24 cellular contexts compared by ENCODE assay signal in genomic region chr6:700490-700889, GRCh38. TPM values are rescaled to one million over a fixed set of nuclear protein-coding genes. Genes with fewer than 3 reads are reported as not detected.
DNase-seq lines count a peak whose midpoint lies in the region; ATAC-seq, FAIRE-seq and TF ChIP-seq lines count a peak whose summit lies in the region.
"Had no signal": no experiment of that assay in that cellular context is flagged by ENCODE, and none has a peak within 500 bp of the region (broad histone marks: within the 10 kb centered on the region; RNA-seq: fewer than 3 reads in every experiment).

No MANE protein-coding gene starts in this region.

- no peaks in the 10 kb centered on the region for H3K9me3 Mint-ChIP-seq in GM23338
- H3K9me3 Mint-ChIP-seq: CD4-positive, alpha-beta T cell; CD8-positive, alpha-beta T cell had no signal

- no peaks in the 10 kb centered on the region for H3K9me1 ChIP-seq in K562 (ENCODE audit: control insufficient read depth, insufficient read depth, low read length)

- FAIRE-seq in A549 (lab: Jason Lieb, UNC) (no peak), K562 (lab: Jason Lieb, UNC) (no peak), GM12891 (lab: Jason Lieb, UNC) (no peak), H54 (lab: Jason Lieb, UNC) (no peak)
- FAIRE-seq: A204.1, D721Med, G401.6, GM12892, GM18507 had no signal

- no peak overlapping the region for H3K27ac Mint-ChIP-seq in GM23338
- H3K27ac Mint-ChIP-seq: B cell; CD4-positive, alpha-beta T cell; CD8-positive, alpha-beta T cell had no signal

- H3K4me3 ChIP-seq in A549 (no peak overlapping the region), GM23338 (no peak overlapping the region), HUES48 (ENCODE audit: low read depth, low read length) (no peak overlapping the region), K562 (no peak overlapping the region)
- H3K4me3 ChIP-seq: BLaER1 treated with 17β-estradiol and CSF1 and Interleukin-3, amounts not matched to agents 10 nM and 100 nM had no signal

- TF ChIP-seq POLR2A in A549 (IDR thresholded peaks at IDR 0.05; ENCODE audit: low read length): no peak
- no peak for TF ChIP-seq POLR2A in K562 (conservative IDR thresholded peaks at IDR 0.05)
- no peak for TF ChIP-seq POLR2A in GM12891 (IDR thresholded peaks at IDR 0.05; ENCODE audit: low read depth, low read length)
- no peak for TF ChIP-seq POLR2A in H54 (IDR thresholded peaks at IDR 0.05; ENCODE audit: low read depth, low read length)

- H2AFZ ChIP-seq in GM23338 (no peak overlapping the region), K562 (ENCODE audit: low read depth, low read length) (no peak overlapping the region)

- H3K27me3 Mint-ChIP-seq in GM23338 (ENCODE audit: insufficient read depth, low read depth, poor library complexity): peaks cover 16% of the 10 kb centered on the region
- H3K27me3 Mint-ChIP-seq: CD4-positive, alpha-beta T cell had no signal

- no peaks in the 10 kb centered on the region for H3K36me3 ChIP-seq in GM23338 (ENCODE audit: insufficient read depth)
- peaks cover 12% of the 10 kb centered on the region; the same call in 1 of the 2 replicates for H3K36me3 ChIP-seq in HUES48 (ENCODE audit: control insufficient read depth, insufficient read depth, low read length)
- H3K36me3 ChIP-seq in K562 (ENCODE audit: control insufficient read depth, insufficient read depth, low read length): no peaks in the 10 kb centered on the region
- H3K36me3 ChIP-seq: BLaER1 treated with 17β-estradiol and CSF1 and Interleukin-3, amounts not matched to agents 10 nM and 100 nM had no signal

- 62% methylated on average over 3 of the region's 3 CpGs for WGBS in A549 (ENCODE audit: missing lambda C conversion rate)
- WGBS in K562 (ENCODE audit: insufficient coverage, low coverage, missing lambda C conversion rate): 27% methylated on average over 3 of the region's 3 CpGs

- H3K9me3 ChIP-seq in A549: no peaks in the 10 kb centered on the region
- no peaks in the 10 kb centered on the region for H3K9me3 ChIP-seq in HUES48 (ENCODE audit: control insufficient read depth, insufficient read depth, low read length)
- H3K9me3 ChIP-seq in K562 (replicated peaks; ENCODE audit: control insufficient read depth, insufficient read depth, low read depth, low read length): no peaks in the 10 kb centered on the region
- H3K9me3 ChIP-seq: BLaER1 treated with 17β-estradiol and CSF1 and Interleukin-3, amounts not matched to agents 10 nM and 100 nM; Caco-2 had no signal

- CTCF ChIA-PET in A549 (lab: Yijun Ruan, JAX) (interaction anchor here (7.1 kb wide), 1 partner anchor 21 kb away, joined by 33 read pairs; no protein-coding TSS in a partner anchor), K562 (lab: Yijun Ruan, JAX; ENCODE audit: low intra/inter-chr PET ratio) (no interaction called here)

- no peak for TF ChIP-seq CTCF in A549 (IDR thresholded peaks at IDR 0.05)
- no peak for TF ChIP-seq CTCF in GM23338 (conservative IDR thresholded peaks at IDR 0.05; ENCODE audit: low read depth in 2 of 2)
- no peak for TF ChIP-seq CTCF in K562 (IDR thresholded peaks at IDR 0.05 in 2 of 3, conservative IDR thresholded peaks at IDR 0.05 in 1 of 3; ENCODE audit: insufficient read depth in 2 of 3, low read depth in 1 of 3, low read length in 3 of 3)

- no peaks in the 10 kb centered on the region for H3K9me2 ChIP-seq in GM23338 (ENCODE audit: insufficient read depth)

- BruUV-seq in K562 (replicated peaks; lab: Mats Ljungman, UMichigan): no TSS peak

- H3K4me1 Mint-ChIP-seq in GM23338: peaks cover 53% of the 10 kb centered on the region
- H3K4me1 Mint-ChIP-seq: B cell had no signal

- 0 out of 3 replicates have a peak, but pooled peaks cover 4% of the 10 kb centered on the region for H3K4me1 ChIP-seq in A549
- peaks cover 61% of the 10 kb centered on the region for H3K4me1 ChIP-seq in GM23338 (ENCODE audit: insufficient read depth)
- H3K4me1 ChIP-seq in HUES48 (ENCODE audit: control insufficient read depth, insufficient read depth, low read length): peaks cover 46% of the 10 kb centered on the region
- H3K4me1 ChIP-seq in K562 (replicated peaks in 1 of 2; ENCODE audit: control insufficient read depth in 2 of 2, insufficient read depth in 2 of 2, low read length in 2 of 2): no peaks in the 10 kb centered on the region; a peak in 2 of 5 replicates
- H3K4me1 ChIP-seq: Caco-2 had no signal

- peaks cover 15% of the 10 kb centered on the region for H3F3A ChIP-seq in GM23338 (replicated peaks; ENCODE audit: low read depth)

- TF ChIP-seq EP300 in A549 (IDR thresholded peaks at IDR 0.05) (no peak), K562 (IDR thresholded peaks at IDR 0.05; ENCODE audit: low read length) (no peak)

- H4K20me1 ChIP-seq in GM23338 (replicated peaks; ENCODE audit: insufficient read depth) (no peaks in the 10 kb centered on the region), K562 (replicated peaks; ENCODE audit: control insufficient read depth, insufficient read depth, low read length) (no peaks in the 10 kb centered on the region)
- H4K20me1 ChIP-seq: BLaER1 treated with 17β-estradiol and CSF1 and Interleukin-3, amounts not matched to agents 10 nM and 100 nM had no signal

- H3K4me3 Mint-ChIP-seq in GM23338: no peak overlapping the region; the same call in 2 of the 3 replicates
- H3K4me3 Mint-ChIP-seq: B cell; CD4-positive, alpha-beta T cell; CD8-positive, alpha-beta T cell had no signal

- ATAC-seq in A549 (no peak), GM23338 (no peak), K562 (no peak)
- ATAC-seq: CD8-positive, alpha-beta T cell had no signal

- H3K27ac ChIP-seq in A549 (no peak overlapping the region), GM23338 (ENCODE audit: low read depth) (peak overlapping the region; percentile 65), HUES48 (ENCODE audit: low read depth, low read length) (peak overlapping the region; percentile 33), K562 (ENCODE audit: extremely low read depth, low read depth, low read length) (no peak overlapping the region)
- H3K27ac ChIP-seq: BLaER1 treated with 17β-estradiol and CSF1 and Interleukin-3, amounts not matched to agents 10 nM and 100 nM; C4-2B had no signal

- no peak for TF ChIP-seq RAD21 in A549 (conservative IDR thresholded peaks at IDR 0.05 in 1 of 2, IDR thresholded peaks at IDR 0.05 in 1 of 2)
- no peak for TF ChIP-seq RAD21 in K562 (CRISPR knock-in tag; conservative IDR thresholded peaks at IDR 0.05 in 1 of 2, IDR thresholded peaks at IDR 0.05 in 1 of 2)

- H3K36me3 Mint-ChIP-seq in GM23338 (ENCODE audit: low read depth): peaks cover 4% of the 10 kb centered on the region; the same call in 2 of the 3 replicates
- H3K36me3 Mint-ChIP-seq: CD8-positive, alpha-beta T cell had no signal

- H3K27me3 ChIP-seq in GM23338 (ENCODE audit: insufficient read depth) (no peaks in the 10 kb centered on the region), HUES48 (ENCODE audit: control insufficient read depth, insufficient read depth, low read length) (no peaks in the 10 kb centered on the region), K562 (ENCODE audit: control insufficient read depth in 2 of 2, insufficient read depth in 2 of 2, low read length in 2 of 2) (peaks cover 51 to 53% of the 10 kb centered on the region in 2 experiments)
- H3K27me3 ChIP-seq: BLaER1 treated with 17β-estradiol and CSF1 and Interleukin-3, amounts not matched to agents 10 nM and 100 nM had no signal

- intact Hi-C loops in K562 (cut with micrococcal nuclease): loop anchor here (5.0 kb wide), 1 partner anchor 108 kb away; no protein-coding TSS in a partner anchor

- in situ Hi-C loops in K562 (cut with MboI): no loop called here

- H3K4me2 ChIP-seq in A549: no peak overlapping the region
- peak overlapping the region; percentile 72 for H3K4me2 ChIP-seq in GM23338
- H3K4me2 ChIP-seq in K562 (ENCODE audit: insufficient read depth, low read length): no peak overlapping the region
- H3K4me2 ChIP-seq: BLaER1 treated with 17β-estradiol and CSF1 and Interleukin-3, amounts not matched to agents 10 nM and 100 nM had no signal

- DNase-seq in A549 (ENCODE audit: low read depth in 1 of 2, low spot score in 1 of 2) (no peak), GM23338 (ENCODE audit: low spot score) (no peak), K562 (ENCODE audit: extremely low read depth in 1 of 4, low spot score in 3 of 4) (no peak), GM12891 (ENCODE audit: insufficient read length, low spot score) (no peak), H54 (ENCODE audit: insufficient read length, low spot score) (no peak), occipital lobe (lab: John Stamatoyannopoulos, UW) (no peak), RKO (ENCODE audit: low spot score) (no peak)
- DNase-seq: 8988T; AML-193; Caco-2; Calu3; CD4-positive, alpha-beta T cell; CD8-positive, alpha-beta T cell; DMS79 treated with DMSO at 0.1 percent for 48 hours; GF-D8 had no signal

- H3K9ac ChIP-seq in HUES48 (ENCODE audit: low read depth, low read length) (no peak overlapping the region), K562 (ENCODE audit: insufficient read depth in 1 of 2, low read depth in 2 of 2, low read length in 2 of 2) (no peak overlapping the region)
- H3K9ac ChIP-seq: BLaER1 treated with 17β-estradiol and CSF1 and Interleukin-3, amounts not matched to agents 10 nM and 100 nM had no signal

- H3K79me2 ChIP-seq in GM23338 (replicated peaks; ENCODE audit: insufficient read depth) (peaks cover 17% of the 10 kb centered on the region), K562 (ENCODE audit: control insufficient read depth, insufficient read depth, low read length) (no peaks in the 10 kb centered on the region)

- POLR2A ChIA-PET in A549 (lab: Yijun Ruan, JAX) (no interaction called here), K562 (lab: Yijun Ruan, JAX) (interaction anchor here (0.9 kb wide), 1 partner anchor 1899 kb away, joined by 3 read pairs; no protein-coding TSS in a partner anchor)

RNA-seq across cellular contexts. Expression of gene EXOC2, which starts 7.6 kb away (rescaled TPM):
- polyA plus RNA-seq in A549 (2011; rRNA removed): 22.0 and 22.9 TPM in 2 replicates
- 8.6 and 8.8 TPM in 2 replicates for polyA plus RNA-seq in A549 (2012; cell fraction: cytosol; rRNA removed)
- polyA plus RNA-seq in A549 (2012; cell fraction: nucleus; rRNA removed): 8.6 and 8.7 TPM in 2 replicates
- polyA plus RNA-seq in A549 (2017; fragmentation: RNase III; extraction: RNeasy Plus Mini Kit Qiagen cat#74134 plus additional on column Dnase treatment): 13.1 to 13.6 TPM (median 13.3 TPM) in 3 replicates
- polyA minus RNA-seq in A549 (2011; rRNA and poly(A)+ RNA removed): 25.6 and 32.6 TPM in 2 replicates
- total RNA-seq in GM23338 (2014; rRNA removed; shearing (Covaris generic)): 90.1 and 93.6 TPM in 2 replicates
- polyA plus RNA-seq in GM23338 (2016; fragmentation: Nextera tagmentation; extraction: Ambion mirVana): 28.7 and 29.8 TPM in 2 replicates
- total RNA-seq in K562 (2011; cell fraction: chromatin; rRNA removed; ENCODE audit: low replicate concordance): 29.0 and 54.6 TPM in 2 replicates
- 15.0 and 20.5 TPM in 2 replicates for total RNA-seq in K562 (2011; cell fraction: nucleolus; rRNA removed)
- 22.8 and 25.9 TPM in 2 replicates for total RNA-seq in K562 (2011; cell fraction: nucleoplasm; rRNA removed)
- total RNA-seq in K562 (2014; rRNA removed): 20.8 and 23.0 TPM in 2 replicates
- total RNA-seq in K562 (2014; rRNA removed; fragmentation: Illumina TruSeq; extraction: Trizol): 27.9 and 28.6 TPM in 2 replicates
- total RNA-seq in K562 (2015; rRNA removed; fragmentation: Illumina TruSeq; extraction: Trizol): 24.1 and 27.4 TPM in 2 replicates
- 24.4 and 24.7 TPM in 2 replicates for total RNA-seq in K562 (2021)
- polyA plus RNA-seq in K562 (2011; rRNA removed): 22.5 and 30.2 TPM in 2 replicates
- 17.0 and 18.6 TPM in 2 replicates for polyA plus RNA-seq in K562 (2011; cell fraction: cytosol; rRNA removed)
- polyA plus RNA-seq in K562 (2011; cell fraction: nucleus; rRNA removed): 18.1 and 20.1 TPM in 2 replicates
- polyA plus RNA-seq in K562 (2012): 20.4 TPM in 2 replicates
- 20.2 and 24.2 TPM in 2 replicates for polyA plus RNA-seq in K562 (2014; fragmentation: Illumina TruSeq; extraction: Trizol)
- polyA plus RNA-seq in K562 (2014; fragmentation: Nextera tagmentation; extraction: Ambion mirVana): 10 to 100 TPM; 12.2 to 18.0 TPM
- polyA plus RNA-seq in K562 (2014; rRNA removed): 17.0 and 23.6 TPM in 2 replicates
- polyA minus RNA-seq in K562 (2011; rRNA and poly(A)+ RNA removed): 66.5 and 74.5 TPM in 2 replicates
- polyA minus RNA-seq in K562 (2011; cell fraction: cytosol; rRNA and poly(A)+ RNA removed): 17.9 and 26.4 TPM in 2 replicates
- 22.2 and 34.4 TPM in 2 replicates for polyA minus RNA-seq in K562 (2011; cell fraction: nucleus; rRNA and poly(A)+ RNA removed)
- 12.4 TPM for polyA plus RNA-seq in GM12891 (2012; ENCODE audit: low read depth, missing spikeins)
- total RNA-seq in occipital lobe: 63.8 TPM

RNA-seq across cellular contexts. Expression of gene HUS1B, which starts 43.6 kb away (rescaled TPM):
- polyA plus RNA-seq in A549 (2011; rRNA removed): 0.17 TPM in 1 of 2 replicates, not detected in the other
- 0.71 and 0.85 TPM in 2 replicates for polyA plus RNA-seq in A549 (2012; cell fraction: cytosol; rRNA removed)
- polyA plus RNA-seq in A549 (2012; cell fraction: nucleus; rRNA removed): 0.82 and 1.6 TPM in 2 replicates
- polyA plus RNA-seq in A549 (2017; fragmentation: RNase III; extraction: RNeasy Plus Mini Kit Qiagen cat#74134 plus additional on column Dnase treatment): 0.09 to 0.25 TPM (median 0.16 TPM) in 3 replicates
- 0.54 TPM in 1 of 2 replicates, not detected in the other for polyA minus RNA-seq in A549 (2011; rRNA and poly(A)+ RNA removed)
- 3.9 and 7.0 TPM in 2 replicates for total RNA-seq in GM23338 (2014; rRNA removed; shearing (Covaris generic))
- polyA plus RNA-seq in GM23338 (2016; fragmentation: Nextera tagmentation; extraction: Ambion mirVana): 0.94 and 1.3 TPM in 2 replicates
- 5.6 and 5.8 TPM in 2 replicates for total RNA-seq in K562 (2011; cell fraction: chromatin; rRNA removed; ENCODE audit: low replicate concordance)
- 2.8 and 3.8 TPM in 2 replicates for total RNA-seq in K562 (2011; cell fraction: nucleolus; rRNA removed)
- total RNA-seq in K562 (2011; cell fraction: nucleoplasm; rRNA removed): 2.7 and 4.0 TPM in 2 replicates
- total RNA-seq in K562 (2014; rRNA removed): 1.1 and 1.3 TPM in 2 replicates
- total RNA-seq in K562 (2014; rRNA removed; fragmentation: Illumina TruSeq; extraction: Trizol): 0.44 and 0.67 TPM in 2 replicates
- 0.57 and 0.69 TPM in 2 replicates for total RNA-seq in K562 (2015; rRNA removed; fragmentation: Illumina TruSeq; extraction: Trizol)
- 1.0 and 1.4 TPM in 2 replicates for total RNA-seq in K562 (2021)
- 0.29 and 0.31 TPM in 2 replicates for polyA plus RNA-seq in K562 (2011; rRNA removed)
- 0.25 and 0.40 TPM in 2 replicates for polyA plus RNA-seq in K562 (2011; cell fraction: cytosol; rRNA removed)
- polyA plus RNA-seq in K562 (2011; cell fraction: nucleus; rRNA removed): 0.74 and 1.4 TPM in 2 replicates
- polyA plus RNA-seq in K562 (2012): 0.39 and 0.64 TPM in 2 replicates
- polyA plus RNA-seq in K562 (2014; fragmentation: Illumina TruSeq; extraction: Trizol): 0.16 and 0.32 TPM in 2 replicates
- polyA plus RNA-seq in K562 (2014; fragmentation: Nextera tagmentation; extraction: Ambion mirVana): under 1 TPM in 1 of 2 experiments, not detected in 1; 0.32 TPM
- polyA plus RNA-seq in K562 (2014; rRNA removed): 0.32 TPM in 1 of 2 replicates, not detected in the other
- polyA minus RNA-seq in K562 (2011; rRNA and poly(A)+ RNA removed): 0.63 and 0.74 TPM in 2 replicates
- polyA minus RNA-seq in K562 (2011; cell fraction: cytosol; rRNA and poly(A)+ RNA removed): 1.4 TPM in 1 of 2 replicates, not detected in the other
- polyA minus RNA-seq in K562 (2011; cell fraction: nucleus; rRNA and poly(A)+ RNA removed): 2.6 TPM in 2 replicates
- 0.44 TPM for polyA plus RNA-seq in GM12891 (2012; ENCODE audit: low read depth, missing spikeins)
- 1.9 TPM for total RNA-seq in occipital lobe

Comparison
In these comparisons a context has a peak if more than half of its experiments do, and no peak if none do; other contexts are left out.
1. H3K27ac ChIP-seq: peak in GM23338 (single experiment) and HUES48 (single experiment); none in A549 (0 of 2) and K562 (single experiment).
2. Of the 35 proteins assayed by ChIP-seq in both K562 and A549: peak only in K562: none; only in A549: none; in both: MAFK; in neither: 34.